Comparison of ENCODE assay signal across 23 cellular contexts in the genomic region with DNA sequence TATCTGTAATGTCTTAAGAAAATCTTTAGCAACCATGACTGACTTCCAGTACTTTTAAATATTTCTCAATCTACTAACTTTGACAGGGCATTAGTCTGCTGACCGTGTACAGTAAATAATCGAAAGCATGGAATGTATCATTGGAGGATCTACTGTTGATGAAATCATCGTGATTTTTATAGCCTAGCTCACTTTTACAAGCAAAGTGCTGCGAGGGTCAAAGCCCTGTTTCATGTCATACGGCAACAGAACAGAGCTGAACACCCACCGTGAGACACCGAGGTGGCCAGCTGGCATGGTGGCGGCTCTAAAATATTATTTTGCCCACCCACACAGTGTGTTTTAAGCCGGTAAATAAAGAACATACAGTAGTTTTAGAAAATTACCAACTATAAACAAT.
"Had no signal": no experiment of that assay in that cellular context is flagged by ENCODE, and none has a peak within 500 bp of the region (broad histone marks: within the 10 kb centered on the region; RNA-seq: fewer than 3 reads in every experiment).

No MANE protein-coding gene starts in this region.

- H3K4me1 ChIP-seq: body of pancreas, colonic mucosa, pancreas, psoas muscle, spleen, upper lobe of left lung, vagina had no signal

- H3K9me3 ChIP-seq: body of pancreas, colonic mucosa, gastroesophageal sphincter, pancreas, psoas muscle, spleen, upper lobe of left lung, vagina had no signal

- H3K27me3 ChIP-seq: body of pancreas, colonic mucosa, gastroesophageal sphincter, pancreas, spleen, upper lobe of left lung, vagina had no signal

- ATAC-seq: activated CD4-positive, alpha-beta T cell treated with anti-CD3 and anti-CD28 coated beads for 36 hours; activated T-cell treated with anti-CD3 and anti-CD28 coated beads, Interleukin-2, amount 50 U/mL, for 72 hours; body of pancreas; effector memory CD8-positive, alpha-beta T cell; gastroesophageal sphincter; left cardiac atrium; left ventricle myocardium superior; naive thymus-derived CD4-positive, alpha-beta T cell; pancreas; psoas muscle; stimulated activated naive CD8-positive, alpha-beta T cell treated with anti-CD3 and anti-CD28 coated beads, Interleukin-15, Interleukin-2, amounts not matched to agents 100 U/mL and 50 U/mL, for 24 hours had no signal

- H3K27ac ChIP-seq: body of pancreas, colonic mucosa, gastroesophageal sphincter, pancreas, psoas muscle, spleen, upper lobe of left lung, vagina had no signal

- H3K36me3 ChIP-seq: colonic mucosa, gastroesophageal sphincter, pancreas, spleen, upper lobe of left lung, vagina had no signal

- DNase-seq: activated CD4-positive, alpha-beta T cell treated with anti-CD3 and anti-CD28 coated beads for 36 hours; activated CD4-positive, alpha-beta T cell treated with anti-CD3 and anti-CD28 coated beads, Interleukin-2, amount 50 U/mL, for 4 hours; activated CD4-positive, CD25-positive, alpha-beta regulatory T cell; activated naive CD4-positive, alpha-beta T cell; activated T-cell treated with anti-CD3 and anti-CD28 coated beads for 4 hours; activated T-cell treated with anti-CD3 and anti-CD28 coated beads, Interleukin-2, amount 50 U/mL, for 72 hours; aorta; body of pancreas; colonic mucosa; effector memory CD8-positive, alpha-beta T cell; hippocampal formation; left cardiac atrium; left ventricle myocardium superior; mammary epithelial cell; naive thymus-derived CD4-positive, alpha-beta T cell; pancreas; psoas muscle; spleen; stimulated activated naive CD8-positive, alpha-beta T cell treated with anti-CD3 and anti-CD28 coated beads, Interleukin-15, Interleukin-2, amounts not matched to agents 100 U/mL and 50 U/mL, for 24 hours; T-helper 1 cell; upper lobe of left lung had no signal

- H3K4me3 ChIP-seq: body of pancreas, colonic mucosa, gastroesophageal sphincter, pancreas, psoas muscle, spleen, upper lobe of left lung, vagina had no signal
